ENCODE assay signal across 11 cellular contexts in genomic region chr1:54325705-54326461, GRCh38.
DNase-seq lines count a peak whose midpoint lies in the region; ATAC-seq and TF ChIP-seq lines count a peak whose summit lies in the region.
"Had no signal": no experiment of that assay in that cellular context is flagged by ENCODE, and none has a peak within 500 bp of the region (broad histone marks: within the 10 kb centered on the region; RNA-seq: fewer than 3 reads in every experiment).

No MANE protein-coding gene starts in this region.

- peaks cover 3% of the 10 kb centered on the region for H3K79me1 ChIP-seq in neuronal stem cell (ENCODE audit: low read depth, low read length)

- no peak overlapping the region for H3K27ac ChIP-seq in neuronal stem cell (replicated peaks; ENCODE audit: low read length)

- no peak overlapping the region for H2BK120ac ChIP-seq in neuronal stem cell (ENCODE audit: low read depth, low read length)

- no peak overlapping the region for H3K4me3 Mint-ChIP-seq in endothelial cell (ENCODE audit: unreplicated experiment)
- H3K4me3 Mint-ChIP-seq: activated B cell treated with CpG ODN at 0.5 μM for 24 hours had no signal

- H3K27me3 ChIP-seq in neuronal stem cell (ENCODE audit: control insufficient read depth in 3 of 3, insufficient read depth in 3 of 3, low read depth in 1 of 3, low read length in 3 of 3) = no peaks in the 10 kb centered on the region

- peak; percentile 53 for DNase-seq in COR-L47 (lab: John Stamatoyannopoulos, UW)
- peak; percentile 65 for DNase-seq in NCI-H2171 (lab: John Stamatoyannopoulos, UW)
- no peak for DNase-seq in endothelial cell (ENCODE audit: low spot score)
- DNase-seq in neuronal stem cell (ENCODE audit: low spot score) = no peak
- no peak for DNase-seq in amniotic stem cell (lab: John Stamatoyannopoulos, UW)
- DNase-seq in RKO (ENCODE audit: low spot score) = no peak
- DNase-seq in activated CD8-positive, alpha-beta memory T cell treated with anti-CD3 and anti-CD28 coated beads, Interleukin-2, amount 50 U/mL, for 4 hours = no peak
- DNase-seq: activated B cell treated with CpG ODN at 0.5 μM for 24 hours had no signal

- no peak overlapping the region for H2BK5ac ChIP-seq in neuronal stem cell (ENCODE audit: low read length)

- H3K9me3 ChIP-seq in neuronal stem cell (replicated peaks in 1 of 2; ENCODE audit: control insufficient read depth in 2 of 2, insufficient read depth in 1 of 2, low read depth in 1 of 2, low read length in 2 of 2) = no peaks in the 10 kb centered on the region

- H4K8ac ChIP-seq in neuronal stem cell (ENCODE audit: low read depth, low read length) = no peak overlapping the region

- H3K4me1 Mint-ChIP-seq in endothelial cell (ENCODE audit: unreplicated experiment) = peaks cover 87% of the 10 kb centered on the region

- TF ChIP-seq CTCF in endothelial cell (IDR thresholded peaks at IDR 0.05; ENCODE audit: unreplicated experiment) = no peak

- H3K27ac Mint-ChIP-seq in endothelial cell (ENCODE audit: unreplicated experiment) = peak overlapping the region; percentile 21
- H3K27ac Mint-ChIP-seq: activated B cell treated with CpG ODN at 0.5 μM for 24 hours had no signal

- H3K9ac ChIP-seq in neuronal stem cell (ENCODE audit: low read depth, low read length, poor library complexity) = no peak overlapping the region

- no peak overlapping the region for H2BK15ac ChIP-seq in neuronal stem cell (ENCODE audit: low read length)

- H3K23ac ChIP-seq in neuronal stem cell (ENCODE audit: low read depth, low read length, poor library complexity) = no peak overlapping the region

- H3K27me3 Mint-ChIP-seq in endothelial cell (ENCODE audit: unreplicated experiment) = peaks cover 10% of the 10 kb centered on the region
- H3K27me3 Mint-ChIP-seq: activated B cell treated with CpG ODN at 0.5 μM for 24 hours had no signal

- no CpG with 5 or more reads among the region's 20 CpGs for WGBS in neuronal stem cell (ENCODE audit: extremely low coverage in 2 of 2, insufficient read length in 2 of 2, insufficient replicate concordance in 1 of 2), 2 donors

- H3K4me3 ChIP-seq in neuronal stem cell (ENCODE audit: low read length in 2 of 2) = no peak overlapping the region
- H3K4me3 ChIP-seq: GM12878 had no signal

- H2BK12ac ChIP-seq in neuronal stem cell (ENCODE audit: low read length) = no peak overlapping the region

- no peak overlapping the region for H2AK5ac ChIP-seq in neuronal stem cell (ENCODE audit: low read depth, low read length)

- peaks cover 59 to 71% of the 10 kb centered on the region in 2 donors for H3K4me1 ChIP-seq in neuronal stem cell (ENCODE audit: control insufficient read depth in 2 of 2, insufficient read depth in 1 of 2, low read depth in 1 of 2, low read length in 2 of 2)

- no peak overlapping the region for H3K14ac ChIP-seq in neuronal stem cell (ENCODE audit: low read length)

- peak overlapping the region; percentile 32 for H3K18ac ChIP-seq in neuronal stem cell (ENCODE audit: low read length)

- no peak overlapping the region for H4K91ac ChIP-seq in neuronal stem cell (ENCODE audit: low read depth, low read length, poor library complexity)

- no peaks in the 10 kb centered on the region for H3K9me3 Mint-ChIP-seq in endothelial cell (ENCODE audit: unreplicated experiment)
- H3K9me3 Mint-ChIP-seq: activated B cell treated with CpG ODN at 0.5 μM for 24 hours had no signal

- no peaks in the 10 kb centered on the region for H3K36me3 Mint-ChIP-seq in endothelial cell (ENCODE audit: low read depth, unreplicated experiment)

- no peak overlapping the region for H2AFZ ChIP-seq in neuronal stem cell (ENCODE audit: low read length)

- H3K36me3 ChIP-seq in neuronal stem cell (replicated peaks in 1 of 2; ENCODE audit: control insufficient read depth in 2 of 2, insufficient read depth in 2 of 2, low read length in 2 of 2) = peaks cover 0 to 42% of the 10 kb centered on the region in 2 donors

- no peak overlapping the region for H3K4ac ChIP-seq in neuronal stem cell (ENCODE audit: low read length)

- no peak overlapping the region for H3K4me2 ChIP-seq in neuronal stem cell (ENCODE audit: insufficient read depth, low read length, poor library complexity, severe bottlenecking)

- ATAC-seq in HG03097 (IDR thresholded peaks at IDR 0.05; ENCODE audit: low FRiP score, unreplicated experiment) = no peak
- ATAC-seq: GM12878, Panc1 had no signal

Comparison
In these comparisons a context has a peak if more than half of its experiments do, and no peak if none do; other contexts are left out.
1. DNase-seq: peak in COR-L47 (single experiment) and NCI-H2171 (single experiment); none in endothelial cell (single experiment), neuronal stem cell (single experiment), amniotic stem cell (single experiment), RKO (single experiment) and activated CD8-positive, alpha-beta memory T cell treated with anti-CD3 and anti-CD28 coated beads, Interleukin-2, amount 50 U/mL, for 4 hours (single experiment).